In the genomic region with DNA sequence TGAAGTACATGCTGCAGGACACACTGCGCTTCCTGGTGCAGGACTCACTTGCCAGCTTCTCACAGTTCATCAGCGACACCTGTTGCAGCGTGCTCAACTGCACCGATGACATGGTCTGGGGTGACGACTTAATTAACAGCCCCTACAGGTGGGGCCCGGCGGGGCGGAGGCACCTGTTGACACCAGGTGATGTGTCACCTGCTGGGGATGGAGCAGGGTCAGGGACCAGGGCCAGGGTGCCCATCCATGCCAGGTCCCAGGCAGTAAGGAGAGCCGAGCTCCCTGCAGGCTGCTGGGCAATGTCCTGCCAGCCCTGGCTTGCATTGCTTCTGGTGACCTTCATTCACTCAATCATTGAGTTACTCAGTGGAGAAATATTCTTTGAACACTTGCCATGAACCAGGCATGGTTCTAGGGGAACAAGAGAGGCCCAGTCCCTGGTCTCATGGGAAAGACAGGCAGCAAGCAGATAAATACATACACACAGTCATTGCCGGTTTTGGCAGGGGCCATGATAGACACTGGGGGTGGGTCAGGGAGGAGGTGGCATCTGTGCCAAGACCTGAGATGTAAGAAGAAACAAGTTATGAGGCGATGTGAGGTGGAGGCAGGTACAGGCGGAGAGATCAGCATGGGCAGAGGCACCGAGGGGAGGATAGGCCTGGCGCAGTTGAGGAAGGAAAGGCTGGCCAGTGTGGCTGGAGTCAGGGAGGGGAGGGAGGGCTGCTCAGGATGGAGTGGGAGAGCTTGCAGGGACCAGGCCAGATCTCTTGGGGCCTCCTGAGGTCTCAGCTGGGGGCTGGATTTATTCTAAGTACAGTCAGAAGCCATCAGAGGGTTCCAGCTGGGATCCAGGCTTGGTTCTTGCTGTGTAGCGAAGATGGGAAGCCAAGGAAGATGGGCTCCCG, we compare ENCODE assay signal across 16 cellular contexts.
DNase-seq lines count a peak whose midpoint lies in the region; ATAC-seq and TF ChIP-seq lines count a peak whose summit lies in the region.
"Had no signal": no experiment of that assay in that cellular context is flagged by ENCODE, and none has a peak within 500 bp of the region (broad histone marks: within the 10 kb centered on the region; RNA-seq: fewer than 3 reads in every experiment).

No MANE protein-coding gene starts in this region.

- POLR2A ChIA-PET in HEK293 (lab: Yijun Ruan, JAX), result no interaction called here

- no peak for ATAC-seq in GM19351 (IDR thresholded peaks at IDR 0.05; ENCODE audit: unreplicated experiment)
- ATAC-seq: activated CD4-positive, CD25-positive, alpha-beta regulatory T cell treated with anti-CD3 and anti-CD28 coated beads, Interleukin-2, amount 50 U/mL, for 24 hours; activated T-cell treated with anti-CD3 and anti-CD28 coated beads, Interleukin-2, amount 50 U/mL, for 4 hours had no signal

- DNase-seq in AG08395 (ENCODE audit: low spot score), result peak; percentile 88
- DNase-seq in choroid plexus epithelial cell (ENCODE audit: low read depth), result peak; percentile 27
- DNase-seq in hepatic stellate cell (ENCODE audit: low spot score), result peak; percentile 92
- DNase-seq in effector CD8-positive, alpha-beta T cell (lab: John Stamatoyannopoulos, UW), result no peak
- no peak for DNase-seq in GM19240 (ENCODE audit: insufficient read length, low spot score)
- DNase-seq in NCI-H345 (lab: John Stamatoyannopoulos, UW), result no peak
- DNase-seq: ACHN; activated T-cell treated with anti-CD3 and anti-CD28 coated beads, Interleukin-2, amount 50 U/mL, for 4 hours; midbrain; NCI-H2081 treated with DMSO at 0.1 percent for 48 hours; ovary; stimulated activated CD4-positive, alpha-beta T cell treated with anti-CD3 and anti-CD28 coated beads, Interleukin-2, amount 100 ng/mL, for 24 hours; uterus had no signal

- H3K27ac ChIP-seq in HEK293 (ENCODE audit: extremely low read depth, low read depth, low read length), result no peak overlapping the region
- H3K27ac ChIP-seq: ovary, uterus had no signal

- TF ChIP-seq CTCF in HEK293 (tag by site-specific recombination; IDR thresholded peaks at IDR 0.05) (no peak), choroid plexus epithelial cell (conservative IDR thresholded peaks at IDR 0.05; ENCODE audit: low read depth, low read length) (no peak)

- no peaks in the 10 kb centered on the region for H3K9me3 ChIP-seq in HEK293 (ENCODE audit: control insufficient read depth, insufficient read depth, low read depth, low read length)
- H3K9me3 ChIP-seq: ovary, uterus had no signal

- CTCF ChIA-PET in HEK293 (lab: Yijun Ruan, JAX), result interaction anchor here (0.5 to 0.7 kb wide), 2 partner anchors 51 to 126 kb away, joined by 3 to 8 read pairs; no protein-coding TSS in a partner anchor

- H3K4me3 ChIP-seq in HEK293 (ENCODE audit: low read depth, low read length), result no peak overlapping the region
- H3K4me3 ChIP-seq in choroid plexus epithelial cell (ENCODE audit: low read depth, low read length), result no peak overlapping the region
- H3K4me3 ChIP-seq: ovary, uterus had no signal

- H3K36me3 ChIP-seq in HEK293 (ENCODE audit: control insufficient read depth in 2 of 2, insufficient read depth in 1 of 2, low read length in 2 of 2), result peaks cover 0 to 7% of the 10 kb centered on the region in 2 experiments; a peak in 1 of 3 replicates
- H3K36me3 ChIP-seq: ovary, uterus had no signal

- no peaks in the 10 kb centered on the region for H3K4me1 ChIP-seq in HEK293 (ENCODE audit: control insufficient read depth, insufficient read depth, low read length)
- H3K4me1 ChIP-seq: uterus had no signal

TF ChIP-seq in HEK293, 187 proteins besides CTCF, POLR2A, EP300 and RAD21:
- TF ChIP-seq KLF10 (tag by site-specific recombination; IDR thresholded peaks at IDR 0.05) (no peak), SCRT2 (tag by site-specific recombination; IDR thresholded peaks at IDR 0.05) (peak; percentile 95), SCRT1 (tag by site-specific recombination; IDR thresholded peaks at IDR 0.05; ENCODE audit: borderline replicate concordance) (peak; percentile 86), ZIC2 (tag by site-specific recombination; IDR thresholded peaks at IDR 0.05) (peak; percentile 81)

Comparison
In these comparisons a context has a peak if more than half of its experiments do, and no peak if none do; other contexts are left out.
1. DNase-seq: peak in AG08395 (single experiment), choroid plexus epithelial cell (single experiment) and hepatic stellate cell (single experiment); none in effector CD8-positive, alpha-beta T cell (single experiment), GM19240 (single experiment) and NCI-H345 (single experiment).